In the genomic region with DNA sequence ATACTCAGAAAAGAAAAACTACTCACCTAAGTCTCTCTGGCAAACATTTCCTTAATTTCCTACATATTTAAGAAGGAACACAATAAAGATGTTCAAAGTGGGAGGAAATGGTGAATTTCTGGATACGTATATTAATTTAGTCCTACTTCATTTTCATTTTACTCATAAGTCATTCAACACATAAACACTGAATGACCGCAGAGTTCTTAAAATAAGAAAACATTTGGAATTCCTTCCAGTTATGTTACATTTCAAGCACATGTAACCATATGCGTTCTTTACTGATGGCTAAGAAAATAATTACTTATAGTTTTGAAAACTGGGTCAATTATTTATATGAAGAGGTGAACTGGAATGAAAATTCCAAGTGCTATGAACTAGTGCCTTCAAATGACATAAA, we compare ENCODE assay signal across 15 cellular contexts.
A peak's percentile ranks its signal among the peaks of the same experiment; 100 is the strongest.
DNase-seq lines count a peak whose midpoint lies in the region; ATAC-seq and TF ChIP-seq lines count a peak whose summit lies in the region.
"Had no signal": no experiment of that assay in that cellular context is flagged by ENCODE, and none has a peak within 500 bp of the region (broad histone marks: within the 10 kb centered on the region; RNA-seq: fewer than 3 reads in every experiment).

No MANE protein-coding gene starts in this region.

- intact Hi-C loops in thyroid gland (cut with DNase I): no loop called here

- peak overlapping the region; percentile 55 for H3K4me2 ChIP-seq in hepatocyte

- peaks cover 14% of the 10 kb centered on the region for H3K4me1 ChIP-seq in hepatocyte (ENCODE audit: insufficient read depth)
- peaks cover 43 to 45% of the 10 kb centered on the region in 2 donors for H3K4me1 ChIP-seq in thyroid gland
- H3K4me1 ChIP-seq: BE2C had no signal

- H2AFZ ChIP-seq in hepatocyte: no peak overlapping the region

- no peaks in the 10 kb centered on the region for H3K27me3 ChIP-seq in hepatocyte
- H3K27me3 ChIP-seq in thyroid gland: no peaks in the 10 kb centered on the region
- H3K27me3 ChIP-seq: BE2C had no signal

- WGBS in hepatocyte (ENCODE audit: low lambda C conversion rate, missing lambda C conversion rate): 82% methylated on average over 3 of the region's 3 CpGs
- 89 to 90% methylated on average over 3 of the region's 3 CpGs for WGBS in thyroid gland, 2 donors

- H3K4me3 ChIP-seq in hepatocyte (no peak overlapping the region), thyroid gland (replicated peaks in 1 of 3) (no peak overlapping the region)

- no peaks in the 10 kb centered on the region for H4K20me1 ChIP-seq in hepatocyte (ENCODE audit: insufficient read depth, poor library complexity, severe bottlenecking)

- TF ChIP-seq CTCF in hepatocyte (IDR thresholded peaks at IDR 0.05; ENCODE audit: poor library complexity) (no peak), thyroid gland (IDR thresholded peaks at IDR 0.05) (no peak)

- H3K79me2 ChIP-seq in hepatocyte: peaks cover 20% of the 10 kb centered on the region

- peak; percentile 45 for DNase-seq in amniotic epithelial cell (ENCODE audit: low read depth)
- DNase-seq in hepatocyte (ENCODE audit: low spot score): no peak
- DNase-seq in thyroid gland: no peak
- no peak for DNase-seq in NCI-H69 (lab: John Stamatoyannopoulos, UW)
- DNase-seq in DMS79 (lab: John Stamatoyannopoulos, UW): no peak
- DNase-seq: ACHN; BE2C; C1 segment of cervical spinal cord; CD4-positive, CD25-positive, alpha-beta regulatory T cell; DMS153; DMS79 treated with DMSO at 0.1 percent for 48 hours; GF-D8; GOT3; H7 had no signal

- ATAC-seq in HG02885 (IDR thresholded peaks at IDR 0.05; ENCODE audit: poor library complexity, unreplicated experiment): no peak

- TF ChIP-seq POLR2A in thyroid gland (IDR thresholded peaks at IDR 0.05): no peak

- H3K9me3 ChIP-seq in hepatocyte (ENCODE audit: low read depth): no peaks in the 10 kb centered on the region
- no peaks in the 10 kb centered on the region for H3K9me3 ChIP-seq in thyroid gland
- H3K9me3 ChIP-seq: BE2C had no signal

- H3K36me3 ChIP-seq in hepatocyte (replicated peaks; ENCODE audit: insufficient read depth, low read depth) (no peaks in the 10 kb centered on the region), thyroid gland (no peaks in the 10 kb centered on the region)
- H3K36me3 ChIP-seq: BE2C had no signal

- H3K27ac ChIP-seq in hepatocyte (peak overlapping the region; percentile 82), thyroid gland (peak overlapping the region; percentile 82 to 86 (median 83))

- H3K9me2 ChIP-seq in hepatocyte (replicated peaks; ENCODE audit: insufficient read depth): no peaks in the 10 kb centered on the region
